Comparison of ENCODE assay signal across 1 cellular context in genomic region chr1:207025144-207025880, GRCh38.
TF ChIP-seq lines count a peak whose summit lies in the region.

No MANE protein-coding gene starts in this region.

TF ChIP-seq in H1, 55 proteins besides CTCF, POLR2A, EP300 and RAD21:
- 0 out of 2 replicates have a peak, but pooled peaks have one; percentile 15 for TF ChIP-seq E2F6 (IDR thresholded peaks at IDR 0.05)
- no peak for TF ChIP-seq NRF1 (IDR thresholded peaks at IDR 0.05; ENCODE audit: low read depth, low read length)
- no peak for TF ChIP-seq ASH2L (IDR thresholded peaks at IDR 0.05; ENCODE audit: low read length)
- peak; percentile 44; the same call in 1 of the 2 replicates for TF ChIP-seq TBP (IDR thresholded peaks at IDR 0.05; ENCODE audit: low read depth, low read length)
- no peak for TF ChIP-seq SIRT6 (IDR thresholded peaks at IDR 0.05; ENCODE audit: low read length)
- TF ChIP-seq PHF8 (conservative IDR thresholded peaks at IDR 0.05; ENCODE audit: low read depth, low read length), result no peak
- no peak for TF ChIP-seq BRCA1 (IDR thresholded peaks at IDR 0.05; ENCODE audit: low read depth, low read length)
- TF ChIP-seq SIX5 (IDR thresholded peaks at IDR 0.05; ENCODE audit: low read depth, low read length), result no peak
- TF ChIP-seq MAX (IDR thresholded peaks at IDR 0.05), result peak; percentile 57
- TF ChIP-seq GTF2F1 (IDR thresholded peaks at IDR 0.05; ENCODE audit: borderline replicate concordance, low read depth, low read length), result no peak
- TF ChIP-seq TEAD4 (IDR thresholded peaks at IDR 0.05; ENCODE audit: low read depth, low read length), result peak; percentile 38; the same call in 1 of the 2 replicates
- TF ChIP-seq CBX8 (IDR thresholded peaks at IDR 0.05; ENCODE audit: borderline replicate concordance, low read depth, low read length), result no peak
- no peak for TF ChIP-seq RXRA (IDR thresholded peaks at IDR 0.05; ENCODE audit: insufficient read depth, low read depth, low read length)
- no peak for TF ChIP-seq RNF2 (IDR thresholded peaks at IDR 0.05; ENCODE audit: borderline replicate concordance, low read depth, low read length, missing control alignments, poor library complexity, severe bottlenecking)
- TF ChIP-seq CHD7 (IDR thresholded peaks at IDR 0.05; ENCODE audit: insufficient replicate concordance, low read length), result no peak
- no peak for TF ChIP-seq ATF2 (IDR thresholded peaks at IDR 0.05; ENCODE audit: low read length)
- TF ChIP-seq KDM5A (IDR thresholded peaks at IDR 0.05; ENCODE audit: low read length), result no peak
- no peak for TF ChIP-seq USF2 (IDR thresholded peaks at IDR 0.05; ENCODE audit: low read length)
- no peak for TF ChIP-seq ZNF274 (IDR thresholded peaks at IDR 0.05; ENCODE audit: borderline replicate concordance, extremely low read depth, low read length)
- TF ChIP-seq SP2 (IDR thresholded peaks at IDR 0.05; ENCODE audit: low read length), result no peak
- peak; percentile 39; the same call in 1 of the 2 replicates for TF ChIP-seq TAF1 (IDR thresholded peaks at IDR 0.05; ENCODE audit: low read depth, low read length)
- no peak for TF ChIP-seq MAFK (IDR thresholded peaks at IDR 0.05; ENCODE audit: low read depth, low read length)
- peak; percentile 73 for TF ChIP-seq SP1 (IDR thresholded peaks at IDR 0.05; ENCODE audit: low read depth, low read length)
- no peak for TF ChIP-seq EZH2 (IDR thresholded peaks at IDR 0.05; ENCODE audit: low read depth, low read length, severe bottlenecking)
- TF ChIP-seq JUN (IDR thresholded peaks at IDR 0.05; ENCODE audit: low read depth, low read length), result no peak
- no peak for TF ChIP-seq SUZ12 (IDR thresholded peaks at IDR 0.05; ENCODE audit: low read length)
- TF ChIP-seq TCF12 (IDR thresholded peaks at IDR 0.05; ENCODE audit: low read depth, low read length), result no peak
- no peak for TF ChIP-seq HDAC6 (IDR thresholded peaks at IDR 0.05; ENCODE audit: low read depth, low read length)
